Comparison of ENCODE assay signal across 10 cellular contexts in the genomic region with DNA sequence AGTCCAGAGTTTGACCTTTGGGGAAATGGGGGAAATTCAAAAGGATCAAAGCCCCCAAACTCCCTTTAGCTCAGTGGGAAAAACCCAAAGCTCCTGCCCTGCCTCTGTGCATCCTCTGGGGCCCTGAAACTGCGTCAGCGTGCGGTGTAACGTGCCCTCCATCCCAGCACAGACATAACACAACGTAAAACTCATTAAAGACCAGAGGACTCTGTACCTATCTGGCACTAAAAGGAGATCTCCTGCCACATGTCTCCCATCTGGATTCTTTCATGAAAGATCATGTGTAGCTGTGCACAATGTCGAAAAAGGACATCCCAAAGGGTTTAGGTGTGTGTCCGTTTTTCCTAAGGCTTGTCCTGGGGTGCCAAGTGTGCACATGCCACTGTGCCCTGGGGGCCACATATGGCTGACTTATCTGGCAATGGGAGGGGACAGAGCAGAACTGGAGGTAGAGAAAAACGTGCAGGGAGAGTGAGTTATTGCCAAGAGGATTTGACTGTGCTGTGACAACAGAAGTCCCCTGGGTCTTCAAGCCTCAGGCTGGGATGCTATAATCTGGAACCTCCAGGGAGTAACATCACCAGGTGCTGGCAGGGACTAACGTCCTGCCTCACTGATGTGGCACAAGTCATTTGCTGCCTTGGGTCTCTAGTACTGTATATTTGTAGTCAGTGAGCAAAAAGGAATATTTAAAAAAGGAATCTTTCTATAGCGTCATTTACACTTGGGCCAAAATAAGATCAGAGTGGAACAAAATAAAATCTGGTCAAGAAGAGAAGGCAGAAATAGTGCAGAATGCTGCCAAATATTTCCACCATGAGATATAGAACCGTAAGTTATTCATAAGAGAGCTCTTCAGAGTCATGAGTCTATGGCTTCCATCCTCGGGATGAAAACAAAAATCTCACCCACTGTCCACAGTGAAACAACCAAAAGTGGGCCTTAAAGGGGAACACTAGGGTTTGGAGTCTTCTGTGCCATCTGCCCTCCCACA. TPM values are rescaled to one million over a fixed set of nuclear protein-coding genes. Genes with fewer than 3 reads are reported as not detected.
DNase-seq lines count a peak whose midpoint lies in the region; ATAC-seq and TF ChIP-seq lines count a peak whose summit lies in the region.
"Had no signal": no experiment of that assay in that cellular context is flagged by ENCODE, and none has a peak within 500 bp of the region (broad histone marks: within the 10 kb centered on the region; RNA-seq: fewer than 3 reads in every experiment).

No MANE protein-coding gene starts in this region.

- peaks cover 49 to 98% (median 80%) of the 10 kb centered on the region in 10 experiments for H3K4me1 ChIP-seq in BLaER1 treated with 17β-estradiol and CSF1 and Interleukin-3, amounts not matched to agents 10 nM and 100 nM
- H3K4me1 ChIP-seq in HEK293 (ENCODE audit: control insufficient read depth, insufficient read depth, low read length), result no peaks in the 10 kb centered on the region
- peaks cover 76 to 100% of the 10 kb centered on the region in 2 donors for H3K4me1 ChIP-seq in naive thymus-derived CD4-positive, alpha-beta T cell (ENCODE audit: control insufficient read depth in 2 of 2, insufficient read depth in 2 of 2, low read length in 2 of 2)

- ATAC-seq in activated naive CD4-positive, alpha-beta T cell treated with anti-CD3 and anti-CD28 coated beads, Interleukin-2, amount 50 U/mL, for 72 hours, result peak in 1 of 2 donors; percentile 33
- no peak for ATAC-seq in naive thymus-derived CD4-positive, alpha-beta T cell
- no peak for ATAC-seq in GM18505 (IDR thresholded peaks at IDR 0.05; ENCODE audit: unreplicated experiment)
- ATAC-seq: WTC11 had no signal

- no peak for TF ChIP-seq CTCF in HEK293 (tag by site-specific recombination; IDR thresholded peaks at IDR 0.05)

- intact Hi-C loops in naive thymus-derived CD4-positive, alpha-beta T cell (cut with micrococcal nuclease), result loop anchor here (1.0 to 10.0 kb wide), 5 partner anchors 36 to 622 kb away; partner anchors contain the start of gene H3-3A (in 1 of the 2)

- H3K4me3 Mint-ChIP-seq in naive thymus-derived CD4-positive, alpha-beta T cell, result peak overlapping the region; percentile 33 to 89 (median 66)
- H3K4me3 Mint-ChIP-seq: WTC11 had no signal

- H3K4me1 Mint-ChIP-seq in naive thymus-derived CD4-positive, alpha-beta T cell, result peaks cover 83 to 100% (median 100%) of the 10 kb centered on the region in 7 donors

- peak overlapping the region; percentile 93 to 96 for H3K27ac Mint-ChIP-seq in activated naive CD4-positive, alpha-beta T cell treated with anti-CD3 and anti-CD28 coated beads, Interleukin-2, amount 50 U/mL, for 72 hours
- H3K27ac Mint-ChIP-seq in naive thymus-derived CD4-positive, alpha-beta T cell, result peak overlapping the region; percentile 47 to 100 (median 99)
- H3K27ac Mint-ChIP-seq: WTC11 had no signal

- no peaks in the 10 kb centered on the region for H3K27me3 Mint-ChIP-seq in naive thymus-derived CD4-positive, alpha-beta T cell

- CTCF ChIA-PET in HEK293 (lab: Yijun Ruan, JAX), result no interaction called here
- CTCF ChIA-PET in naive thymus-derived CD4-positive, alpha-beta T cell (lab: Charles Lee), result interaction anchor here (0.6 to 4.6 kb wide), 15 partner anchors 8 to 140 kb away, joined by 3 to 33 read pairs (median 4); no protein-coding TSS in a partner anchor

- no peak for DNase-seq in activated naive CD4-positive, alpha-beta T cell treated with anti-CD3 and anti-CD28 coated beads, Interleukin-2, amount 50 U/mL, for 72 hours (ENCODE audit: low spot score in 2 of 2)
- no peak for DNase-seq in naive thymus-derived CD4-positive, alpha-beta T cell
- DNase-seq in HCEC 1CT (no peak), NCI-H748 (lab: John Stamatoyannopoulos, UW; ENCODE audit: unreplicated experiment) (no peak), RKO (ENCODE audit: low spot score) (no peak)
- DNase-seq: SHP77 had no signal

- POLR2A ChIA-PET in HEK293 (lab: Yijun Ruan, JAX), result no interaction called here
- POLR2A ChIA-PET in naive thymus-derived CD4-positive, alpha-beta T cell (lab: Charles Lee), result interaction anchor here (0.6 to 16.9 kb wide), 19 partner anchors 9 to 1080 kb away, joined by 3 to 276 read pairs (median 5); partner anchors contain the start of gene ITPKB

- H3K27ac ChIP-seq in BLaER1 treated with 17β-estradiol and CSF1 and Interleukin-3, amounts not matched to agents 10 nM and 100 nM, result peak overlapping the region in 6 of 11 experiments; percentile 3 to 73 (median 54); a peak in 9 of 22 replicates
- H3K27ac ChIP-seq in HEK293 (ENCODE audit: extremely low read depth, low read depth, low read length), result no peak overlapping the region
- H3K27ac ChIP-seq in naive thymus-derived CD4-positive, alpha-beta T cell (ENCODE audit: low read depth, low read length), result peak overlapping the region; percentile 86

- H3K4me3 ChIP-seq in BLaER1 treated with 17β-estradiol and CSF1 and Interleukin-3, amounts not matched to agents 10 nM and 100 nM, result 0 out of 20 replicates have a peak overlapping the region, but pooled peaks of 1 of the 10 experiments have one; percentile 8
- H3K4me3 ChIP-seq in HEK293 (ENCODE audit: low read depth, low read length), result no peak overlapping the region
- no peak overlapping the region for H3K4me3 ChIP-seq in naive thymus-derived CD4-positive, alpha-beta T cell (ENCODE audit: low read length)

- H3K36me3 Mint-ChIP-seq in activated naive CD4-positive, alpha-beta T cell treated with anti-CD3 and anti-CD28 coated beads, Interleukin-2, amount 50 U/mL, for 72 hours, result peaks cover 9 to 28% of the 10 kb centered on the region in 2 donors
- peaks cover 7 to 42% (median 24%) of the 10 kb centered on the region in 5 donors for H3K36me3 Mint-ChIP-seq in naive thymus-derived CD4-positive, alpha-beta T cell
- H3K36me3 Mint-ChIP-seq: WTC11 had no signal

- H3K9ac ChIP-seq in BLaER1 treated with 17β-estradiol and CSF1 and Interleukin-3, amounts not matched to agents 10 nM and 100 nM, result peak overlapping the region in 4 of 11 experiments; percentile 34 to 59 (median 52); a peak in 9 of 22 replicates

- peaks cover 0 to 40% (median 21%) of the 10 kb centered on the region in 11 experiments; a peak in 13 of 22 replicates for H4K20me1 ChIP-seq in BLaER1 treated with 17β-estradiol and CSF1 and Interleukin-3, amounts not matched to agents 10 nM and 100 nM

- H3K4me2 ChIP-seq in BLaER1 treated with 17β-estradiol and CSF1 and Interleukin-3, amounts not matched to agents 10 nM and 100 nM, result peak overlapping the region; percentile 52 to 96 (median 77)

- TF ChIP-seq POLR2A in GM18505 (IDR thresholded peaks at IDR 0.05; ENCODE audit: borderline replicate concordance, extremely low read depth, insufficient read depth, insufficient read length), result no peak

- H3K9me3 ChIP-seq in BLaER1 treated with 17β-estradiol and CSF1 and Interleukin-3, amounts not matched to agents 10 nM and 100 nM (replicated peaks in 1 of 11), result no peaks in the 10 kb centered on the region
- no peaks in the 10 kb centered on the region for H3K9me3 ChIP-seq in HEK293 (ENCODE audit: control insufficient read depth, insufficient read depth, low read depth, low read length)
- H3K9me3 ChIP-seq in naive thymus-derived CD4-positive, alpha-beta T cell (ENCODE audit: control insufficient read depth in 2 of 3, low read length in 3 of 3), result no peaks in the 10 kb centered on the region

- no peaks in the 10 kb centered on the region for H3K27me3 ChIP-seq in BLaER1 treated with 17β-estradiol and CSF1 and Interleukin-3, amounts not matched to agents 10 nM and 100 nM
- H3K27me3 ChIP-seq in naive thymus-derived CD4-positive, alpha-beta T cell (ENCODE audit: control insufficient read depth in 2 of 2, insufficient read depth in 2 of 2, low read length in 2 of 2), result no peaks in the 10 kb centered on the region

- peaks cover 0 to 17% (median 3%) of the 10 kb centered on the region in 11 experiments; a peak in 7 of 22 replicates for H3K36me3 ChIP-seq in BLaER1 treated with 17β-estradiol and CSF1 and Interleukin-3, amounts not matched to agents 10 nM and 100 nM
- H3K36me3 ChIP-seq in HEK293 (ENCODE audit: control insufficient read depth in 2 of 2, insufficient read depth in 1 of 2, low read length in 2 of 2), result no peaks in the 10 kb centered on the region
- peaks cover 3 to 32% (median 8%) of the 10 kb centered on the region in 3 experiments for H3K36me3 ChIP-seq in naive thymus-derived CD4-positive, alpha-beta T cell (ENCODE audit: control insufficient read depth in 2 of 3, insufficient read depth in 3 of 3, low read length in 3 of 3)

- no peaks in the 10 kb centered on the region for H3K9me3 Mint-ChIP-seq in activated naive CD4-positive, alpha-beta T cell treated with anti-CD3 and anti-CD28 coated beads, Interleukin-2, amount 50 U/mL, for 72 hours
- peaks cover 0 to 2% (median 0%) of the 10 kb centered on the region in 11 donors for H3K9me3 Mint-ChIP-seq in naive thymus-derived CD4-positive, alpha-beta T cell
- H3K9me3 Mint-ChIP-seq: WTC11 had no signal

TF ChIP-seq in HEK293, 187 proteins besides CTCF, POLR2A, EP300 and RAD21:
- no peak for TF ChIP-seq ZNF157 (tag by site-specific recombination; IDR thresholded peaks at IDR 0.05)
- TF ChIP-seq ZIC2 (tag by site-specific recombination; IDR thresholded peaks at IDR 0.05), result 0 out of 2 replicates have a peak, but pooled peaks have one; percentile 34

RNA-seq across cellular contexts. Expression of gene ITPKB, which starts 52.3 kb away (rescaled TPM):
- total RNA-seq in activated naive CD4-positive, alpha-beta T cell treated with anti-CD3 and anti-CD28 coated beads, Interleukin-2, amount 50 U/mL, for 72 hours, result 10 to 100 TPM; 37.5 to 51.3 TPM
- 100 to 1,000 TPM in 4 of 5 experiments, 10 to 100 TPM in 1; 51.7 to 429 (median 199) TPM for total RNA-seq in naive thymus-derived CD4-positive, alpha-beta T cell
- polyA plus RNA-seq in naive thymus-derived CD4-positive, alpha-beta T cell, result 10 to 100 TPM; 81.0 to 86.8 TPM
